21 cellular contexts compared by ENCODE assay signal in the genomic region with DNA sequence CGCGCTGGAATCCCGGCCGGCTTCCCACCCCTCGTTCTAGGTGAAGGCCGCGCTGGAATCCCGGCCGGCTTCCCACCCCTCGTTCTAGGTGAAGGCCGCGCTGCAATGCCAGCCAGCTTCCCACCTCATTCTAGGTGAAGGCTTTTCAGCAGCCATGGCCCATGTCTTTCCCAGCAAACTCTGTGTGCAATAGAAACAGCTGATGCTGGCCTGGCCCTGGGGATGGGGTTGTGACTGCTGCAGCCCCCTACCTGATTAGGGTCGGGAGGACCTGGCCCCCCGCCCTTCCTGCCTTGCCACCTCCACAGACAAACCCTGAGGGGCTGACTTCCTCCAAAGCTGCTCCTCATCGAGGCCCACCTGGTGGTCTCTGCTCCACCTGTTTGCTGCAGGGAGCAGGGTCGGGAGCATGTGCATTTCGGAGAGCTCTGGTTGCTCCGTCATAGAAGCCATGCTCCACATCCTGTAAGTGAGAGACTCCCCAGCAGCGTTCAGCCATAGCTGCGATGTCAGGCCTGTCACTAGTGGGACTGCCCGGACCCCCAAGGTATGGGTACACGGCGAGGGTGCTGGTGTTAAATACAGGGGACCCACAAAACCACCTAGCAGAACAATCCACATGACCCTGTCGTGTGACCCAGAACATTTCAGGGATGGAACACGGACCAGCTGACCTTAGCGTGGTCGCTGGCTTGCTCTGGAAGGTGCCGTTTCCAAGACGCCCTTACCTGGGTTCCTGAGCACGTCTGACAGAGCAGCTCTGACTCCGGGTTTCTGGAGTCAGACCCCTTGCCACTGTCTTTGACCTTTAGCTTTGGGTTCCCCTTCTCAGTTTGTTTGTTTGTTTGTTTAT.
"Had no signal": no experiment of that assay in that cellular context is flagged by ENCODE, and none has a peak within 500 bp of the region (broad histone marks: within the 10 kb centered on the region; RNA-seq: fewer than 3 reads in every experiment).

No MANE protein-coding gene starts in this region.

- H3K9me3 ChIP-seq: gastrocnemius medialis, heart right ventricle, neutrophil, tibial artery, vagina had no signal

- H3K27me3 ChIP-seq: gastrocnemius medialis, heart right ventricle, neutrophil, tibial artery, vagina had no signal

- H3K36me3 ChIP-seq: cardiac muscle cell, gastrocnemius medialis, neutrophil, tibial artery, vagina had no signal

- H3K27me3 Mint-ChIP-seq: activated CD4-positive, alpha-beta memory T cell treated with anti-CD3 and anti-CD28 coated beads for 36 hours; activated CD8-positive, alpha-beta memory T cell treated with anti-CD3 and anti-CD28 coated beads, Interleukin-2, amount 10 ng/mL, durations not matched to agents 7 days and 5 days; stimulated activated naive B cell treated with anti-CD40 and anti-IgM and Interleukin-4, amounts not matched to agents 10 μg/mL and 1 μg/mL and 100 μg/mL, for 72 hours had no signal

- ATAC-seq: activated CD8-positive, alpha-beta memory T cell treated with anti-CD3 and anti-CD28 coated beads, Interleukin-2, amount 10 ng/mL, durations not matched to agents 7 days and 5 days; gastrocnemius medialis; heart right ventricle; left colon; stimulated activated naive B cell treated with anti-CD40 and anti-IgM and Interleukin-4, amounts not matched to agents 10 μg/mL and 1 μg/mL and 100 μg/mL, for 72 hours had no signal

- H3K27ac Mint-ChIP-seq: activated CD4-positive, alpha-beta memory T cell treated with anti-CD3 and anti-CD28 coated beads for 36 hours; activated CD8-positive, alpha-beta memory T cell treated with anti-CD3 and anti-CD28 coated beads, Interleukin-2, amount 10 ng/mL, durations not matched to agents 7 days and 5 days had no signal

- H2AFZ ChIP-seq: parathyroid adenoma had no signal

- H3K27ac ChIP-seq: cardiac muscle cell, gastrocnemius medialis, heart right ventricle, neutrophil, parathyroid adenoma, tibial artery, vagina had no signal

- FAIRE-seq: astrocyte had no signal

- H3K9ac ChIP-seq: parathyroid adenoma had no signal

- H3K4me3 Mint-ChIP-seq: activated CD4-positive, alpha-beta memory T cell treated with anti-CD3 and anti-CD28 coated beads for 36 hours had no signal

- DNase-seq: activated CD4-positive, alpha-beta memory T cell treated with anti-CD3 and anti-CD28 coated beads for 36 hours; activated CD4-positive, alpha-beta T cell treated with anti-CD3 and anti-CD28 coated beads for 1 hour; activated CD8-positive, alpha-beta memory T cell treated with anti-CD3 and anti-CD28 coated beads, Interleukin-2, amount 10 ng/mL, durations not matched to agents 7 days and 5 days; activated naive CD4-positive, alpha-beta T cell; activated T-cell treated with anti-CD3 and anti-CD28 coated beads, Interleukin-2, amount 50 U/mL, for 48 hours; erythroblast; gastrocnemius medialis; heart right ventricle; left colon; retina; stimulated activated CD4-positive, alpha-beta T cell treated with anti-CD3 and anti-CD28 coated beads, Interleukin-15, amount 100 ng/mL, for 24 hours; stimulated activated CD4-positive, alpha-beta T cell treated with anti-CD3 and anti-CD28 coated beads, Interleukin-4, amount 100 ng/mL, for 1 hour; stimulated activated naive B cell treated with anti-CD40 and anti-IgM and Interleukin-4, amounts not matched to agents 10 μg/mL and 1 μg/mL and 100 μg/mL, for 72 hours; SW 1271; T1000 had no signal

- H3K4me3 ChIP-seq: cardiac muscle cell, gastrocnemius medialis, heart right ventricle, tibial artery, vagina had no signal

- H3K9me3 Mint-ChIP-seq: activated CD4-positive, alpha-beta memory T cell treated with anti-CD3 and anti-CD28 coated beads for 36 hours; stimulated activated naive B cell treated with anti-CD40 and anti-IgM and Interleukin-4, amounts not matched to agents 10 μg/mL and 1 μg/mL and 100 μg/mL, for 72 hours had no signal
